Comparison of ENCODE assay signal across 8 cellular contexts in the genomic region with DNA sequence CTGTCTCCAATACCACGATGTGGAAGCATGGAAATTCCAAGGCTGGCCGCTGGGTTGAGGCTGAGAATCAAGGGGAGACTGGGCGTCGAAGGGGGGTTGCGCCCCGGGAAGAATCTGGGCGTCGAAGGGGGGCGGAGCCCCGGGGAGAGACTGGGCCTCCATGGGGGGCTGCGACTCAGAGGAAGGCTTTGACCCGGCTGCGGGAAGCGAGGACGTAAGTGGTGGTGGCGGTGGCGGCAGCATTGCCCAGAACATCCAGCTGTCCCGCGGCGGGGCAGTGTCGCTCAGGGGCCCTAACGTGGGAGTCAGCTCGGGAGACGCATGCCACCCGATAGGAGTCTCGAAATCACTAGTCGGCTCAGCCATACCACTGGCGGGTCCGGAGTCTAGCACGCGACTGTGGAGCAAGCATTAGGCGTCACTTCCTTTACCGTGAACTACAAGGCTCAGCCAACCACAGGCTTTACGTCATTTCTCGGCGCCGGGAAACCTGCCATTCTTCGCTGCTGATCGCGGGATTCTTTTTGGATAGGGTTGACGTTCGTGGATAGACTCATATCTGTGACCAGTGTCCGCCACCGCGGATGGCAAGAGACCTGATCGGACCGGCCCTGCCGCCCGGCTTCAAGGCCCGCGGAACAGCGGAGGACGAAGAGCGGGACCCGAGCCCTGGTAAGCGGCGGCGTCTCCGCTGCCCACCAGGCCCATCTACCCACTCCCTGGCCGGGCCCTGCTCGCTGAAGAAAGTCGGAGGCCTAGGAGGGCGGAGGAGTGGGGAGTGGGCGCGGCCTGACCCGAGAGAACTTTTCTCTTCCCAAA. TPM values are rescaled to one million over a fixed set of nuclear protein-coding genes. Genes with fewer than 3 reads are reported as not detected.
DNase-seq lines count a peak whose midpoint lies in the region; ATAC-seq and TF ChIP-seq lines count a peak whose summit lies in the region.

A gene with protein sequence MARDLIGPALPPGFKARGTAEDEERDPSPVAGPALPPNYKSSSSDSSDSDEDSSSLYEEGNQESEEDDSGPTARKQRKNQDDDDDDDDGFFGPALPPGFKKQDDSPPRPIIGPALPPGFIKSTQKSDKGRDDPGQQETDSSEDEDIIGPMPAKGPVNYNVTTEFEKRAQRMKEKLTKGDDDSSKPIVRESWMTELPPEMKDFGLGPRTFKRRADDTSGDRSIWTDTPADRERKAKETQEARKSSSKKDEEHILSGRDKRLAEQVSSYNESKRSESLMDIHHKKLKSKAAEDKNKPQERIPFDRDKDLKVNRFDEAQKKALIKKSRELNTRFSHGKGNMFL (plus strand): TSS at position 468 of the 819 bp plus-strand sequence. CDS start 117 bp downstream, at position 585.
A gene (minus strand): TSS at position 401 of the 819 bp plus-strand sequence. CDS start 35 bp downstream, at position 366.

- peak; percentile 95 for ATAC-seq in GM18873 (IDR thresholded peaks at IDR 0.05; ENCODE audit: low FRiP score, unreplicated experiment)
- peak; percentile 91 for ATAC-seq in HG03135 (IDR thresholded peaks at IDR 0.05; ENCODE audit: unreplicated experiment)
- ATAC-seq in WTC11, result peak; percentile 96

- CTCF ChIA-PET in AG04450 (lab: Charles Lee), result interaction anchor here (1.9 kb wide), 1 partner anchor 16 kb away, joined by 6 read pairs; no protein-coding TSS in a partner anchor
- CTCF ChIA-PET in WTC11 (lab: Charles Lee), result no interaction called here

- H3K36me3 Mint-ChIP-seq in WTC11, result peaks cover 19% of the 10 kb centered on the region

- H3K4me3 ChIP-seq in AG04450 (ENCODE audit: low read depth, low read length), result peak within 1 kb of the TSS; percentile 97
- H3K4me3 ChIP-seq in cardiac fibroblast (replicated peaks in 1 of 2; ENCODE audit: low read depth in 2 of 2, low read length in 2 of 2), result peak within 1 kb of the TSS; percentile 95 to 96

- H3K4me3 Mint-ChIP-seq in WTC11, result peak within 1 kb of the TSS; percentile 97

- no peaks in the 10 kb centered on the region for H3K9me3 Mint-ChIP-seq in WTC11

- DNase-seq in AG04450 (ENCODE audit: low read depth, low spot score) (peak; percentile 80), NCI-H2227 (lab: John Stamatoyannopoulos, UW; ENCODE audit: unreplicated experiment) (peak; percentile 91), WTC11 (ENCODE audit: low spot score) (peak; percentile 89), cardiac fibroblast (ENCODE audit: low read depth in 2 of 2) (peak; percentile 93 to 95), inferior parietal cortex (ENCODE audit: extremely low spot score) (peak; percentile 97), smooth muscle cell of the brain vasculature (ENCODE audit: low read depth, low spot score) (peak; percentile 72)

- H3K4me1 Mint-ChIP-seq in WTC11, result peaks cover 17% of the 10 kb centered on the region

- POLR2A ChIA-PET in AG04450 (lab: Yijun Ruan, JAX) (no interaction called here), WTC11 (lab: Charles Lee) (interaction anchor here (0.6 kb wide), 1 partner anchor 100 kb away, joined by 3 read pairs; no protein-coding TSS in a partner anchor)

- no peaks in the 10 kb centered on the region; the same call in 1 of the 2 replicates for H3K9me3 ChIP-seq in AG04450 (ENCODE audit: control insufficient read depth, insufficient read depth, low read length)

- no peaks in the 10 kb centered on the region for H3K27me3 Mint-ChIP-seq in WTC11 (ENCODE audit: low read depth)

- no peaks in the 10 kb centered on the region for H3K27me3 ChIP-seq in AG04450 (ENCODE audit: control insufficient read depth, insufficient read depth, low read length)

- peak within 1 kb of the TSS; percentile 91 for H3K27ac Mint-ChIP-seq in WTC11

- peak within 1 kb of the TSS; percentile 84 for H3K27ac ChIP-seq in AG04450 (ENCODE audit: low read depth, low read length)

- TF ChIP-seq CTCF in AG04450 (IDR thresholded peaks at IDR 0.05; ENCODE audit: low read depth, low read length), result 0 out of 2 replicates have a peak, but pooled peaks have one; percentile 3
- TF ChIP-seq CTCF in WTC11 (IDR thresholded peaks at IDR 0.05), result no peak
- TF ChIP-seq CTCF in cardiac fibroblast (IDR thresholded peaks at IDR 0.05; ENCODE audit: low read depth, low read length), result no peak

TF ChIP-seq in WTC11, 78 proteins besides CTCF, POLR2A, EP300 and RAD21 (continues in another document):
- no peak for TF ChIP-seq ESRRA (CRISPR knock-in tag; IDR thresholded peaks at IDR 0.05; ENCODE audit: borderline replicate concordance)
- TF ChIP-seq, protein P1, sequence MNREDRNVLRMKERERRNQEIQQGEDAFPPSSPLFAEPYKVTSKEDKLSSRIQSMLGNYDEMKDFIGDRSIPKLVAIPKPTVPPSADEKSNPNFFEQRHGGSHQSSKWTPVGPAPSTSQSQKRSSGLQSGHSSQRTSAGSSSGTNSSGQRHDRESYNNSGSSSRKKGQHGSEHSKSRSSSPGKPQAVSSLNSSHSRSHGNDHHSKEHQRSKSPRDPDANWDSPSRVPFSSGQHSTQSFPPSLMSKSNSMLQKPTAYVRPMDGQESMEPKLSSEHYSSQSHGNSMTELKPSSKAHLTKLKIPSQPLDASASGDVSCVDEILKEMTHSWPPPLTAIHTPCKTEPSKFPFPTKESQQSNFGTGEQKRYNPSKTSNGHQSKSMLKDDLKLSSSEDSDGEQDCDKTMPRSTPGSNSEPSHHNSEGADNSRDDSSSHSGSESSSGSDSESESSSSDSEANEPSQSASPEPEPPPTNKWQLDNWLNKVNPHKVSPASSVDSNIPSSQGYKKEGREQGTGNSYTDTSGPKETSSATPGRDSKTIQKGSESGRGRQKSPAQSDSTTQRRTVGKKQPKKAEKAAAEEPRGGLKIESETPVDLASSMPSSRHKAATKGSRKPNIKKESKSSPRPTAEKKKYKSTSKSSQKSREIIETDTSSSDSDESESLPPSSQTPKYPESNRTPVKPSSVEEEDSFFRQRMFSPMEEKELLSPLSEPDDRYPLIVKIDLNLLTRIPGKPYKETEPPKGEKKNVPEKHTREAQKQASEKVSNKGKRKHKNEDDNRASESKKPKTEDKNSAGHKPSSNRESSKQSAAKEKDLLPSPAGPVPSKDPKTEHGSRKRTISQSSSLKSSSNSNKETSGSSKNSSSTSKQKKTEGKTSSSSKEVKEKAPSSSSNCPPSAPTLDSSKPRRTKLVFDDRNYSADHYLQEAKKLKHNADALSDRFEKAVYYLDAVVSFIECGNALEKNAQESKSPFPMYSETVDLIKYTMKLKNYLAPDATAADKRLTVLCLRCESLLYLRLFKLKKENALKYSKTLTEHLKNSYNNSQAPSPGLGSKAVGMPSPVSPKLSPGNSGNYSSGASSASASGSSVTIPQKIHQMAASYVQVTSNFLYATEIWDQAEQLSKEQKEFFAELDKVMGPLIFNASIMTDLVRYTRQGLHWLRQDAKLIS (CRISPR knock-in tag; IDR thresholded peaks at IDR 0.05; ENCODE audit: borderline replicate concordance), result no peak
- TF ChIP-seq GABPB1 (CRISPR knock-in tag; IDR thresholded peaks at IDR 0.05), result peak; percentile 86
- TF ChIP-seq, protein P2, sequence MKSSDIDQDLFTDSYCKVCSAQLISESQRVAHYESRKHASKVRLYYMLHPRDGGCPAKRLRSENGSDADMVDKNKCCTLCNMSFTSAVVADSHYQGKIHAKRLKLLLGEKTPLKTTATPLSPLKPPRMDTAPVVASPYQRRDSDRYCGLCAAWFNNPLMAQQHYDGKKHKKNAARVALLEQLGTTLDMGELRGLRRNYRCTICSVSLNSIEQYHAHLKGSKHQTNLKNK (CRISPR knock-in tag; IDR thresholded peaks at IDR 0.05), result no peak
- TF ChIP-seq SP1 (CRISPR knock-in tag; conservative IDR thresholded peaks at IDR 0.05), result peak; percentile 87
- TF ChIP-seq ZNF263 (CRISPR knock-in tag; IDR thresholded peaks at IDR 0.05; ENCODE audit: low read depth), result no peak
- no peak for TF ChIP-seq GTF2I (CRISPR knock-in tag; conservative IDR thresholded peaks at IDR 0.05)
- no peak for TF ChIP-seq SMAD3 (CRISPR knock-in tag; IDR thresholded peaks at IDR 0.05; ENCODE audit: borderline replicate concordance)
- no peak for TF ChIP-seq ZNF219 (CRISPR knock-in tag; IDR thresholded peaks at IDR 0.05; ENCODE audit: borderline replicate concordance)
- TF ChIP-seq TEAD1 (CRISPR knock-in tag; IDR thresholded peaks at IDR 0.05), result peak; percentile 39; the same call in 1 of the 2 replicates
- TF ChIP-seq, protein P3, sequence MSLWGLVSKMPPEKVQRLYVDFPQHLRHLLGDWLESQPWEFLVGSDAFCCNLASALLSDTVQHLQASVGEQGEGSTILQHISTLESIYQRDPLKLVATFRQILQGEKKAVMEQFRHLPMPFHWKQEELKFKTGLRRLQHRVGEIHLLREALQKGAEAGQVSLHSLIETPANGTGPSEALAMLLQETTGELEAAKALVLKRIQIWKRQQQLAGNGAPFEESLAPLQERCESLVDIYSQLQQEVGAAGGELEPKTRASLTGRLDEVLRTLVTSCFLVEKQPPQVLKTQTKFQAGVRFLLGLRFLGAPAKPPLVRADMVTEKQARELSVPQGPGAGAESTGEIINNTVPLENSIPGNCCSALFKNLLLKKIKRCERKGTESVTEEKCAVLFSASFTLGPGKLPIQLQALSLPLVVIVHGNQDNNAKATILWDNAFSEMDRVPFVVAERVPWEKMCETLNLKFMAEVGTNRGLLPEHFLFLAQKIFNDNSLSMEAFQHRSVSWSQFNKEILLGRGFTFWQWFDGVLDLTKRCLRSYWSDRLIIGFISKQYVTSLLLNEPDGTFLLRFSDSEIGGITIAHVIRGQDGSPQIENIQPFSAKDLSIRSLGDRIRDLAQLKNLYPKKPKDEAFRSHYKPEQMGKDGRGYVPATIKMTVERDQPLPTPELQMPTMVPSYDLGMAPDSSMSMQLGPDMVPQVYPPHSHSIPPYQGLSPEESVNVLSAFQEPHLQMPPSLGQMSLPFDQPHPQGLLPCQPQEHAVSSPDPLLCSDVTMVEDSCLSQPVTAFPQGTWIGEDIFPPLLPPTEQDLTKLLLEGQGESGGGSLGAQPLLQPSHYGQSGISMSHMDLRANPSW (CRISPR knock-in tag; conservative IDR thresholded peaks at IDR 0.05; ENCODE audit: low read depth), result no peak

RNA-seq across cellular contexts. Expression of the first gene that starts in this region (rescaled TPM):
- polyA plus RNA-seq in AG04450 (2011; rRNA removed), result 24.9 and 30.0 TPM in 2 replicates
- polyA minus RNA-seq in AG04450 (2011; rRNA and poly(A)+ RNA removed), result 14.7 and 19.9 TPM in 2 replicates
- total RNA-seq in WTC11 (2021), result 26.1 to 28.9 TPM (median 26.7 TPM) in 3 replicates

RNA-seq across cellular contexts. Expression of the second gene that starts in this region (rescaled TPM):
- polyA plus RNA-seq in AG04450 (2011; rRNA removed), result 3.7 and 4.0 TPM in 2 replicates
- 1.6 and 2.3 TPM in 2 replicates for polyA minus RNA-seq in AG04450 (2011; rRNA and poly(A)+ RNA removed)
- 14.0 to 14.7 TPM (median 14.0 TPM) in 3 replicates for total RNA-seq in WTC11 (2021)

Comparison
In these comparisons a context has a peak if more than half of its experiments do, and no peak if none do; other contexts are left out.
1. Peak in every context shown above with its lines: DNase-seq, ATAC-seq, H3K4me3 ChIP-seq and H3K27ac ChIP-seq.